In the genomic region with DNA sequence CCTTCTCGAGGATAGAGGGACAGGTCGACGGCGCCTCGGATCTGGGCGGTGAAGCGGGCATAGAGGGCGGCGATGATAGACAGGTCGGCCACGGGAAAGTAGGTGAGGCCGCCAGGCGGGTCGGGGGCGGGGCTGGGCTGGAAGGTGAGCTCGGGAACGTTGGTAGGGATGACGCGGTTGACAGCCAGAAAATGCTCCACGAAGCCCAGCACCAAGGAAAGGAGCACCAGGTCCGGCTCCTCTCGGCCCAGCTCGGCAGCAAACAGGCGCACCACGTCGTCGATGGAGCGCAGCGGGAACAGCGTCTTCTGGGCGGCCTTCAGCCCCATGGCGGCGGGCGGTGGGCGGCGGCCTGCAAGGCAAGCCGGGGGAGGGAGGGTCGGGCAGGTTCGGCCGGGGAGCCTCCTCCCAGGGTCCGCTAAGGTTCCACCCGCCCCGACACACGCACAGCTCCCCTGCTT, we compare ENCODE assay signal across 8 cellular contexts. TPM values are rescaled to one million over a fixed set of nuclear protein-coding genes. Genes with fewer than 3 reads are reported as not detected.
DNase-seq lines count a peak whose midpoint lies in the region; ATAC-seq, FAIRE-seq and TF ChIP-seq lines count a peak whose summit lies in the region.

No MANE protein-coding gene starts in this region.

- in situ Hi-C loops in K562 (cut with MboI) = no loop called here

- intact Hi-C loops in K562 (cut with micrococcal nuclease) = no loop called here

- no peak for FAIRE-seq in K562 (lab: Jason Lieb, UNC)

- ATAC-seq in K562 = peak; percentile 50
- ATAC-seq in GM21390 (IDR thresholded peaks at IDR 0.05; ENCODE audit: unreplicated experiment) = no peak

- H4K20me1 ChIP-seq in K562 (replicated peaks; ENCODE audit: control insufficient read depth, insufficient read depth, low read length) = no peaks in the 10 kb centered on the region

- H3K4me1 ChIP-seq in K562 (replicated peaks in 1 of 2; ENCODE audit: control insufficient read depth in 2 of 2, insufficient read depth in 2 of 2, low read length in 2 of 2) = peaks cover 5 to 25% of the 10 kb centered on the region in 2 experiments

- peaks cover 15% of the 10 kb centered on the region for H3K79me2 ChIP-seq in K562 (ENCODE audit: control insufficient read depth, insufficient read depth, low read length)

- no peak for TF ChIP-seq CTCF in K562 (IDR thresholded peaks at IDR 0.05 in 2 of 3, conservative IDR thresholded peaks at IDR 0.05 in 1 of 3; ENCODE audit: insufficient read depth in 2 of 3, low read depth in 1 of 3, low read length in 3 of 3)

- CTCF ChIA-PET in K562 (lab: Yijun Ruan, JAX; ENCODE audit: low intra/inter-chr PET ratio) = interaction anchor here (0.6 kb wide), 1 partner anchor 33 kb away, joined by 3 read pairs; no protein-coding TSS in a partner anchor

- H3K9ac ChIP-seq in K562 (ENCODE audit: insufficient read depth in 1 of 2, low read depth in 2 of 2, low read length in 2 of 2) = peak overlapping the region; percentile 62 to 94

- no peak for TF ChIP-seq POLR2A in K562 (conservative IDR thresholded peaks at IDR 0.05)

- H2AFZ ChIP-seq in K562 (ENCODE audit: low read depth, low read length) = peak overlapping the region; percentile 97

- peak overlapping the region; percentile 90 for H3K4me3 ChIP-seq in K562

- no peak for TF ChIP-seq EP300 in K562 (IDR thresholded peaks at IDR 0.05; ENCODE audit: low read length)

- H3K4me2 ChIP-seq in K562 (ENCODE audit: insufficient read depth, low read length) = peak overlapping the region; percentile 79

- 6% methylated on average over 34 of the region's 44 CpGs for WGBS in K562 (ENCODE audit: insufficient coverage, low coverage, missing lambda C conversion rate)

- TF ChIP-seq RAD21 in K562 (CRISPR knock-in tag; conservative IDR thresholded peaks at IDR 0.05 in 1 of 2, IDR thresholded peaks at IDR 0.05 in 1 of 2) = no peak

- POLR2A ChIA-PET in K562 (lab: Yijun Ruan, JAX) = interaction anchor here (0.7 to 1.8 kb wide), 3 partner anchors 31 to 306 kb away, joined by 3 to 6 read pairs (median 5); a partner anchor contains a TSS

- peaks cover 45% of the 10 kb centered on the region; the same call in 2 of the 3 replicates for H3K36me3 ChIP-seq in K562 (ENCODE audit: control insufficient read depth, insufficient read depth, low read length)

- no TSS peak for BruUV-seq in K562 (replicated peaks; lab: Mats Ljungman, UMichigan)

- H3K9me1 ChIP-seq in K562 (ENCODE audit: control insufficient read depth, insufficient read depth, low read length) = no peaks in the 10 kb centered on the region

- H3K27ac ChIP-seq in K562 (ENCODE audit: extremely low read depth, low read depth, low read length) = peak overlapping the region; percentile 32; the same call in 1 of the 3 replicates

- DNase-seq in DMS79 (lab: John Stamatoyannopoulos, UW) = peak; percentile 12
- no peak for DNase-seq in DMS79 treated with DMSO at 0.1 percent for 48 hours (lab: John Stamatoyannopoulos, UW)
- peak; percentile 64 for DNase-seq in NCI-H1105 (lab: John Stamatoyannopoulos, UW)
- DNase-seq in K562 (ENCODE audit: extremely low read depth in 1 of 4, low spot score in 3 of 4) = peak; percentile 40 to 70 (median 56)
- peak; percentile 66 for DNase-seq in iPS-NIHi7 (ENCODE audit: extremely low spot score)
- peak; percentile 22 for DNase-seq in stimulated activated CD4-positive, alpha-beta T cell treated with anti-CD3 and anti-CD28 coated beads, Interleukin-4, amount 100 ng/mL, for 24 hours
- DNase-seq in mucosa of gallbladder (ENCODE audit: low spot score) = no peak

- no peaks in the 10 kb centered on the region for H3K9me3 ChIP-seq in K562 (replicated peaks; ENCODE audit: control insufficient read depth, insufficient read depth, low read depth, low read length)

- no peaks in the 10 kb centered on the region for H3K27me3 ChIP-seq in K562 (ENCODE audit: control insufficient read depth in 2 of 2, insufficient read depth in 2 of 2, low read length in 2 of 2)

RNA-seq across cellular contexts. Expression of a gene that starts 0.5 kb away (rescaled TPM):
- 33.3 and 80.8 TPM in 2 replicates for total RNA-seq in K562 (2011; cell fraction: chromatin; rRNA removed; ENCODE audit: low replicate concordance)
- total RNA-seq in K562 (2011; cell fraction: nucleolus; rRNA removed) = 78.7 and 86.4 TPM in 2 replicates
- 51.5 and 54.8 TPM in 2 replicates for total RNA-seq in K562 (2011; cell fraction: nucleoplasm; rRNA removed)
- total RNA-seq in K562 (2014; rRNA removed) (24.3 and 29.4 TPM in 2 replicates), K562 (2014; rRNA removed; fragmentation: Illumina TruSeq; extraction: Trizol) (6.3 and 7.3 TPM in 2 replicates), K562 (2015; rRNA removed; fragmentation: Illumina TruSeq; extraction: Trizol) (12.3 and 15.0 TPM in 2 replicates), K562 (2021) (55.7 and 57.2 TPM in 2 replicates), mucosa of gallbladder (34.8 TPM)
- polyA plus RNA-seq in K562 (2011; rRNA removed) (19.3 and 34.7 TPM in 2 replicates), K562 (2014; fragmentation: Illumina TruSeq; extraction: Trizol) (42.7 and 48.3 TPM in 2 replicates), K562 (2014; fragmentation: Nextera tagmentation; extraction: Ambion mirVana) (1 to 10 TPM; 3.4 to 3.9 TPM), K562 (2014; rRNA removed) (40.5 and 42.5 TPM in 2 replicates)
- 22.5 and 54.7 TPM in 2 replicates for polyA plus RNA-seq in K562 (2011; cell fraction: cytosol; rRNA removed)
- polyA plus RNA-seq in K562 (2011; cell fraction: nucleus; rRNA removed) = 88.7 and 149 TPM in 2 replicates
- polyA plus RNA-seq in K562 (2012) = 41.1 and 44.4 TPM in 2 replicates
- polyA minus RNA-seq in K562 (2011; rRNA and poly(A)+ RNA removed) = 6.3 and 9.1 TPM in 2 replicates
- 24.1 and 29.2 TPM in 2 replicates for polyA minus RNA-seq in K562 (2011; cell fraction: cytosol; rRNA and poly(A)+ RNA removed)
- 19.9 and 21.0 TPM in 2 replicates for polyA minus RNA-seq in K562 (2011; cell fraction: nucleus; rRNA and poly(A)+ RNA removed)

RNA-seq across cellular contexts. Expression of a gene that starts 6.8 kb away (rescaled TPM):
- total RNA-seq in K562 (2011; cell fraction: chromatin; rRNA removed; ENCODE audit: low replicate concordance) = 11.3 and 40.1 TPM in 2 replicates
- 20.5 and 22.5 TPM in 2 replicates for total RNA-seq in K562 (2011; cell fraction: nucleolus; rRNA removed)
- 7.3 and 11.7 TPM in 2 replicates for total RNA-seq in K562 (2011; cell fraction: nucleoplasm; rRNA removed)
- 9.6 and 13.7 TPM in 2 replicates for total RNA-seq in K562 (2014; rRNA removed)
- total RNA-seq in K562 (2014; rRNA removed; fragmentation: Illumina TruSeq; extraction: Trizol) = 3.4 and 4.9 TPM in 2 replicates
- total RNA-seq in K562 (2015; rRNA removed; fragmentation: Illumina TruSeq; extraction: Trizol) = 7.0 and 8.5 TPM in 2 replicates
- total RNA-seq in K562 (2021) = 13.9 and 14.5 TPM in 2 replicates
- polyA plus RNA-seq in K562 (2011; rRNA removed) = 7.3 and 11.2 TPM in 2 replicates
- polyA plus RNA-seq in K562 (2011; cell fraction: cytosol; rRNA removed) = 11.2 and 14.4 TPM in 2 replicates
- polyA plus RNA-seq in K562 (2011; cell fraction: nucleus; rRNA removed) = 40.2 and 43.0 TPM in 2 replicates
- 9.6 and 14.0 TPM in 2 replicates for polyA plus RNA-seq in K562 (2012)
- polyA plus RNA-seq in K562 (2014; fragmentation: Illumina TruSeq; extraction: Trizol) = 8.5 and 12.2 TPM in 2 replicates
- polyA plus RNA-seq in K562 (2014; fragmentation: Nextera tagmentation; extraction: Ambion mirVana) = under 1 TPM; 0.13 to 0.39 TPM
- 10.5 and 11.6 TPM in 2 replicates for polyA plus RNA-seq in K562 (2014; rRNA removed)
- 5.1 and 6.7 TPM in 2 replicates for polyA minus RNA-seq in K562 (2011; rRNA and poly(A)+ RNA removed)
- polyA minus RNA-seq in K562 (2011; cell fraction: cytosol; rRNA and poly(A)+ RNA removed) = 8.8 and 11.1 TPM in 2 replicates
- 5.8 and 12.4 TPM in 2 replicates for polyA minus RNA-seq in K562 (2011; cell fraction: nucleus; rRNA and poly(A)+ RNA removed)
- 23.1 TPM for total RNA-seq in mucosa of gallbladder

RNA-seq across cellular contexts. Expression of a gene that starts 31.5 kb away (rescaled TPM):
- total RNA-seq in K562 (2011; cell fraction: chromatin; rRNA removed; ENCODE audit: low replicate concordance) = 535 and 698 TPM in 2 replicates
- total RNA-seq in K562 (2011; cell fraction: nucleolus; rRNA removed) = 252 and 253 TPM in 2 replicates
- total RNA-seq in K562 (2011; cell fraction: nucleoplasm; rRNA removed) = 451 and 617 TPM in 2 replicates
- total RNA-seq in K562 (2014; rRNA removed) (141 and 158 TPM in 2 replicates), K562 (2014; rRNA removed; fragmentation: Illumina TruSeq; extraction: Trizol) (111 and 122 TPM in 2 replicates), K562 (2015; rRNA removed; fragmentation: Illumina TruSeq; extraction: Trizol) (78.3 and 84.0 TPM in 2 replicates), K562 (2021) (295 and 334 TPM in 2 replicates), mucosa of gallbladder (263 TPM)
- polyA plus RNA-seq in K562 (2011; rRNA removed) (64.3 and 88.2 TPM in 2 replicates), K562 (2014; fragmentation: Illumina TruSeq; extraction: Trizol) (207 and 244 TPM in 2 replicates), K562 (2014; fragmentation: Nextera tagmentation; extraction: Ambion mirVana) (10 to 100 TPM; 13.1 to 14.0 TPM), K562 (2014; rRNA removed) (123 and 131 TPM in 2 replicates)
- 38.0 and 43.0 TPM in 2 replicates for polyA plus RNA-seq in K562 (2011; cell fraction: cytosol; rRNA removed)
- polyA plus RNA-seq in K562 (2011; cell fraction: nucleus; rRNA removed) = 224 and 275 TPM in 2 replicates
- 197 and 225 TPM in 2 replicates for polyA plus RNA-seq in K562 (2012)
- 94.0 and 130 TPM in 2 replicates for polyA minus RNA-seq in K562 (2011; rRNA and poly(A)+ RNA removed)
- 61.7 and 83.6 TPM in 2 replicates for polyA minus RNA-seq in K562 (2011; cell fraction: cytosol; rRNA and poly(A)+ RNA removed)
- polyA minus RNA-seq in K562 (2011; cell fraction: nucleus; rRNA and poly(A)+ RNA removed) = 141 and 236 TPM in 2 replicates

RNA-seq across cellular contexts. Expression of a gene that starts 34.6 kb away (rescaled TPM):
- 19.1 and 64.6 TPM in 2 replicates for total RNA-seq in K562 (2011; cell fraction: chromatin; rRNA removed; ENCODE audit: low replicate concordance)
- total RNA-seq in K562 (2011; cell fraction: nucleolus; rRNA removed) = 33.3 and 37.9 TPM in 2 replicates
- 16.2 and 19.7 TPM in 2 replicates for total RNA-seq in K562 (2011; cell fraction: nucleoplasm; rRNA removed)
- total RNA-seq in K562 (2014; rRNA removed) (4.0 and 7.1 TPM in 2 replicates), K562 (2014; rRNA removed; fragmentation: Illumina TruSeq; extraction: Trizol) (0.99 and 1.1 TPM in 2 replicates), K562 (2015; rRNA removed; fragmentation: Illumina TruSeq; extraction: Trizol) (2.1 and 2.5 TPM in 2 replicates), K562 (2021) (7.4 and 8.8 TPM in 2 replicates), mucosa of gallbladder (37.1 TPM)
- polyA plus RNA-seq in K562 (2011; rRNA removed) (2.2 and 3.6 TPM in 2 replicates), K562 (2014; fragmentation: Illumina TruSeq; extraction: Trizol) (1.8 and 4.6 TPM in 2 replicates), K562 (2014; fragmentation: Nextera tagmentation; extraction: Ambion mirVana) (under 1 TPM; 0.04 to 0.08 TPM), K562 (2014; rRNA removed) (7.9 and 11.8 TPM in 2 replicates)
- polyA plus RNA-seq in K562 (2011; cell fraction: cytosol; rRNA removed) = 2.0 and 4.5 TPM in 2 replicates
- polyA plus RNA-seq in K562 (2011; cell fraction: nucleus; rRNA removed) = 15.1 and 28.5 TPM in 2 replicates
- 4.7 and 6.3 TPM in 2 replicates for polyA plus RNA-seq in K562 (2012)
- 2.1 and 3.0 TPM in 2 replicates for polyA minus RNA-seq in K562 (2011; rRNA and poly(A)+ RNA removed)
- polyA minus RNA-seq in K562 (2011; cell fraction: cytosol; rRNA and poly(A)+ RNA removed) = 3.2 and 3.5 TPM in 2 replicates
- 12.1 and 12.2 TPM in 2 replicates for polyA minus RNA-seq in K562 (2011; cell fraction: nucleus; rRNA and poly(A)+ RNA removed)

RNA-seq across cellular contexts. Expression of a gene that starts 50.0 kb away (rescaled TPM):
- total RNA-seq in K562 (2011; cell fraction: chromatin; rRNA removed; ENCODE audit: low replicate concordance) = 3.2 and 8.8 TPM in 2 replicates
- 2.1 and 2.3 TPM in 2 replicates for total RNA-seq in K562 (2011; cell fraction: nucleolus; rRNA removed)
- total RNA-seq in K562 (2011; cell fraction: nucleoplasm; rRNA removed) = 2.2 and 2.8 TPM in 2 replicates
- total RNA-seq in K562 (2014; rRNA removed) (0.65 and 1.5 TPM in 2 replicates), K562 (2014; rRNA removed; fragmentation: Illumina TruSeq; extraction: Trizol) (0.29 and 0.32 TPM in 2 replicates), K562 (2015; rRNA removed; fragmentation: Illumina TruSeq; extraction: Trizol) (0.33 and 0.60 TPM in 2 replicates), K562 (2021) (0.69 and 1.2 TPM in 2 replicates), mucosa of gallbladder (14.3 TPM)
- polyA plus RNA-seq in K562 (2011; rRNA removed) (0.72 and 1.2 TPM in 2 replicates), K562 (2014; fragmentation: Illumina TruSeq; extraction: Trizol) (0.76 and 0.87 TPM in 2 replicates), K562 (2014; fragmentation: Nextera tagmentation; extraction: Ambion mirVana) (under 1 TPM; 0.07 to 0.11 TPM), K562 (2014; rRNA removed) (0.55 and 0.68 TPM in 2 replicates)
- 0.59 and 1.3 TPM in 2 replicates for polyA plus RNA-seq in K562 (2011; cell fraction: cytosol; rRNA removed)
- polyA plus RNA-seq in K562 (2011; cell fraction: nucleus; rRNA removed) = 1.7 and 3.2 TPM in 2 replicates
- polyA plus RNA-seq in K562 (2012) = 0.68 and 0.82 TPM in 2 replicates
- polyA minus RNA-seq in K562 (2011; rRNA and poly(A)+ RNA removed) = 0.42 and 0.53 TPM in 2 replicates
- 2.1 and 3.9 TPM in 2 replicates for polyA minus RNA-seq in K562 (2011; cell fraction: cytosol; rRNA and poly(A)+ RNA removed)
- polyA minus RNA-seq in K562 (2011; cell fraction: nucleus; rRNA and poly(A)+ RNA removed) = 0.78 and 2.2 TPM in 2 replicates

Comparison
In these comparisons a context has a peak if more than half of its experiments do, and no peak if none do; other contexts are left out.
1. DNase-seq: peak in DMS79 (single experiment), NCI-H1105 (single experiment), K562 (4 of 4), iPS-NIHi7 (single experiment) and stimulated activated CD4-positive, alpha-beta T cell treated with anti-CD3 and anti-CD28 coated beads, Interleukin-4, amount 100 ng/mL, for 24 hours (single experiment); none in DMS79 treated with DMSO at 0.1 percent for 48 hours (single experiment) and mucosa of gallbladder (single experiment).